ENCODE assay signal across 14 cellular contexts in genomic region chr17:57873261-57874057, GRCh38. TPM values are rescaled to one million over a fixed set of nuclear protein-coding genes. Genes with fewer than 3 reads are reported as not detected.
DNase-seq lines count a peak whose midpoint lies in the region; ATAC-seq, FAIRE-seq and TF ChIP-seq lines count a peak whose summit lies in the region.
"Had no signal": no experiment of that assay in that cellular context is flagged by ENCODE, and none has a peak within 500 bp of the region (broad histone marks: within the 10 kb centered on the region; RNA-seq: fewer than 3 reads in every experiment).

No MANE protein-coding gene starts in this region.

- H2AFZ ChIP-seq in ACC112 (ENCODE audit: low read length, unreplicated experiment) (no peak overlapping the region), Loucy (ENCODE audit: low read length) (no peak overlapping the region), endothelial cell of umbilical vein (ENCODE audit: low read depth, low read length) (no peak overlapping the region), neural progenitor cell (replicated peaks) (no peak overlapping the region)

- no peaks in the 10 kb centered on the region for H3K79me2 ChIP-seq in ACC112 (ENCODE audit: control insufficient read depth, insufficient read depth, low read length, unreplicated experiment)
- H3K79me2 ChIP-seq in Loucy (ENCODE audit: insufficient read depth, low read length) = no peaks in the 10 kb centered on the region
- H3K79me2 ChIP-seq in endothelial cell of umbilical vein (ENCODE audit: control insufficient read depth, insufficient read depth, low read length) = no peaks in the 10 kb centered on the region
- no peaks in the 10 kb centered on the region for H3K79me2 ChIP-seq in neural progenitor cell (ENCODE audit: low read depth)

- H3K27ac ChIP-seq in ACC112 (ENCODE audit: low read depth, low read length) (peak overlapping the region; percentile 90), endothelial cell of umbilical vein (ENCODE audit: insufficient read depth, low read depth, low read length) (peak overlapping the region; percentile 82), neural progenitor cell (no peak overlapping the region)

- H3K4me3 ChIP-seq in ACC112 (ENCODE audit: low read depth, low read length) (0 out of 2 replicates have a peak overlapping the region, but pooled peaks have one; percentile 55), Loucy (ENCODE audit: low read length, poor library complexity, severe bottlenecking) (peak overlapping the region; percentile 7), endothelial cell of umbilical vein (replicated peaks in 1 of 3; ENCODE audit: insufficient read depth in 1 of 3, low read depth in 1 of 3, low read length in 3 of 3) (no peak overlapping the region), neural progenitor cell (no peak overlapping the region)
- H3K4me3 ChIP-seq: MG63, thyroid gland had no signal

- H3K36me3 ChIP-seq in ACC112 (ENCODE audit: insufficient read depth, low read length) (peaks cover 3% of the 10 kb centered on the region; the same call in 1 of the 2 replicates), Loucy (ENCODE audit: insufficient read depth, low read length) (no peaks in the 10 kb centered on the region), endothelial cell of umbilical vein (ENCODE audit: control insufficient read depth in 2 of 2, extremely low read depth in 1 of 2, insufficient read depth in 2 of 2, low read length in 2 of 2) (peaks cover 0 to 2% of the 10 kb centered on the region in 2 experiments), neural progenitor cell (no peaks in the 10 kb centered on the region)

- peaks cover 35% of the 10 kb centered on the region for H3K36me3 Mint-ChIP-seq in neural progenitor cell
- H3K36me3 Mint-ChIP-seq in activated CD8-positive, alpha-beta memory T cell treated with anti-CD3 and anti-CD28 coated beads, Interleukin-2, amount 10 ng/mL, durations not matched to agents 7 days and 5 days = no peaks in the 10 kb centered on the region
- H3K36me3 Mint-ChIP-seq: naive thymus-derived CD8-positive, alpha-beta T cell had no signal

- POLR2A ChIA-PET in endothelial cell of umbilical vein (lab: Charles Lee) = interaction anchor here (1.4 kb wide), 1 partner anchor 134 kb away, joined by 4 read pairs; the partner anchor contains the start of gene SRSF1

- no peaks in the 10 kb centered on the region for H4K20me1 ChIP-seq in Loucy (ENCODE audit: insufficient read depth, low read length, poor library complexity, severe bottlenecking)
- H4K20me1 ChIP-seq in endothelial cell of umbilical vein (replicated peaks; ENCODE audit: control insufficient read depth, extremely low read depth, insufficient read depth, low read length) = no peaks in the 10 kb centered on the region
- H4K20me1 ChIP-seq in neural progenitor cell (ENCODE audit: low read depth) = no peaks in the 10 kb centered on the region

- H3K4me2 ChIP-seq in Loucy (ENCODE audit: low read depth, low read length, poor library complexity, severe bottlenecking) (peak overlapping the region; percentile 52), endothelial cell of umbilical vein (ENCODE audit: insufficient read depth, low read length) (peak overlapping the region; percentile 8), neural progenitor cell (no peak overlapping the region)

- no peaks in the 10 kb centered on the region for H3K9me1 ChIP-seq in endothelial cell of umbilical vein (replicated peaks; ENCODE audit: control insufficient read depth, extremely low read depth, insufficient read depth, low read length)

- peak; percentile 42 for DNase-seq in endothelial cell of umbilical vein (ENCODE audit: low read depth, low spot score)
- no peak for DNase-seq in neural progenitor cell (ENCODE audit: low spot score)
- no peak for DNase-seq in activated CD8-positive, alpha-beta memory T cell treated with anti-CD3 and anti-CD28 coated beads, Interleukin-2, amount 10 ng/mL, durations not matched to agents 7 days and 5 days
- DNase-seq: MG63; stimulated activated CD4-positive, alpha-beta T cell treated with anti-CD3 and anti-CD28 coated beads, Interleukin-4, amount 100 ng/mL, for 24 hours; thyroid gland had no signal

- H3K9ac ChIP-seq in Loucy (ENCODE audit: low read depth, low read length, poor library complexity, severe bottlenecking) = peak overlapping the region; percentile 34
- peak overlapping the region; percentile 47 for H3K9ac ChIP-seq in endothelial cell of umbilical vein (replicated peaks; ENCODE audit: extremely low read depth, insufficient read depth, low read length)
- H3K9ac ChIP-seq in neural progenitor cell = no peak overlapping the region

- H3K9me3 ChIP-seq in Loucy (ENCODE audit: insufficient read depth, low read depth, low read length) = no peaks in the 10 kb centered on the region
- no peaks in the 10 kb centered on the region for H3K9me3 ChIP-seq in endothelial cell of umbilical vein (replicated peaks; ENCODE audit: control insufficient read depth, insufficient read depth, low read length)
- H3K9me3 ChIP-seq in neural progenitor cell (ENCODE audit: low read depth) = no peaks in the 10 kb centered on the region
- H3K9me3 ChIP-seq: thyroid gland had no signal

- peaks cover 60% of the 10 kb centered on the region for H3K4me1 ChIP-seq in ACC112 (ENCODE audit: control insufficient read depth, insufficient read depth, low read length, unreplicated experiment)
- peaks cover 76% of the 10 kb centered on the region for H3K4me1 ChIP-seq in Loucy (ENCODE audit: insufficient read depth, low read length, poor library complexity, severe bottlenecking)
- H3K4me1 ChIP-seq in endothelial cell of umbilical vein (ENCODE audit: control insufficient read depth, extremely low read depth, insufficient read depth, low read length) = peaks cover 58% of the 10 kb centered on the region
- peaks cover 33% of the 10 kb centered on the region for H3K4me1 ChIP-seq in neural progenitor cell

- CTCF ChIA-PET in endothelial cell of umbilical vein (lab: Charles Lee) = interaction anchor here (0.7 to 11.3 kb wide), 9 partner anchors 15 to 127 kb away, joined by 3 to 202 read pairs (median 42); partner anchors contain the start of gene CUEDC1
- CTCF ChIA-PET in activated CD8-positive, alpha-beta memory T cell treated with anti-CD3 and anti-CD28 coated beads, Interleukin-2, amount 10 ng/mL, durations not matched to agents 7 days and 5 days (lab: Charles Lee) = interaction anchor here (1.0 to 1.8 kb wide), 3 partner anchors 14 to 241 kb away, joined by 4 to 7 read pairs (median 5); no protein-coding TSS in a partner anchor

- no TSS peak for BruUV-seq in endothelial cell of umbilical vein (replicated peaks; lab: Mats Ljungman, UMichigan)

- H3K9me3 Mint-ChIP-seq in neural progenitor cell = no peaks in the 10 kb centered on the region
- no peaks in the 10 kb centered on the region for H3K9me3 Mint-ChIP-seq in activated CD8-positive, alpha-beta memory T cell treated with anti-CD3 and anti-CD28 coated beads, Interleukin-2, amount 10 ng/mL, durations not matched to agents 7 days and 5 days (ENCODE audit: low read depth)
- H3K9me3 Mint-ChIP-seq: naive thymus-derived CD8-positive, alpha-beta T cell; T-helper 2 cell treated with Interferon-gamma antibody and Interleukin-4, amounts not matched to agents 5 μg/mL and 100 μg/mL, for 36 hours had no signal

- intact Hi-C loops in endothelial cell of umbilical vein (cut with micrococcal nuclease) = no loop called here

- TF ChIP-seq POLR2A in endothelial cell of umbilical vein (IDR thresholded peaks at IDR 0.05; ENCODE audit: low read depth, low read length) = no peak

- peak overlapping the region; percentile 46 for H3K27ac Mint-ChIP-seq in neural progenitor cell
- H3K27ac Mint-ChIP-seq in activated CD8-positive, alpha-beta memory T cell treated with anti-CD3 and anti-CD28 coated beads, Interleukin-2, amount 10 ng/mL, durations not matched to agents 7 days and 5 days = no peak overlapping the region
- H3K27ac Mint-ChIP-seq: T-helper 2 cell treated with Interferon-gamma antibody and Interleukin-4, amounts not matched to agents 5 μg/mL and 100 μg/mL, for 36 hours had no signal

- peaks cover 14% of the 10 kb centered on the region for H3K27me3 Mint-ChIP-seq in neural progenitor cell (ENCODE audit: insufficient read depth, low read depth)
- H3K27me3 Mint-ChIP-seq in activated CD8-positive, alpha-beta memory T cell treated with anti-CD3 and anti-CD28 coated beads, Interleukin-2, amount 10 ng/mL, durations not matched to agents 7 days and 5 days = peaks cover 44% of the 10 kb centered on the region

- ATAC-seq in HG02571 (IDR thresholded peaks at IDR 0.05; ENCODE audit: unreplicated experiment) = no peak
- no peak for ATAC-seq in activated CD8-positive, alpha-beta memory T cell treated with anti-CD3 and anti-CD28 coated beads, Interleukin-2, amount 10 ng/mL, durations not matched to agents 7 days and 5 days
- no peak for ATAC-seq in GM21528 (IDR thresholded peaks at IDR 0.05; ENCODE audit: low FRiP score, unreplicated experiment)
- ATAC-seq in GM18870 (IDR thresholded peaks at IDR 0.05; ENCODE audit: unreplicated experiment) = no peak

- H3F3A ChIP-seq in Loucy (ENCODE audit: low read depth) (0 out of 2 replicates have a peak, but pooled peaks cover 4% of the 10 kb centered on the region), neural progenitor cell (ENCODE audit: low read depth) (peaks cover 37% of the 10 kb centered on the region)

- peak; percentile 96 for FAIRE-seq in endothelial cell of umbilical vein (lab: Jason Lieb, UNC)
- FAIRE-seq: bronchial epithelial cell had no signal

- peak overlapping the region; percentile 73 for H3K4me3 Mint-ChIP-seq in neural progenitor cell
- no peak overlapping the region for H3K4me3 Mint-ChIP-seq in activated CD8-positive, alpha-beta memory T cell treated with anti-CD3 and anti-CD28 coated beads, Interleukin-2, amount 10 ng/mL, durations not matched to agents 7 days and 5 days
- H3K4me3 Mint-ChIP-seq: T-helper 2 cell treated with Interferon-gamma antibody and Interleukin-4, amounts not matched to agents 5 μg/mL and 100 μg/mL, for 36 hours had no signal

- H3K9me2 ChIP-seq in Loucy (replicated peaks; ENCODE audit: low read depth, low read length) = no peaks in the 10 kb centered on the region

- dilution Hi-C loops in endothelial cell of umbilical vein (cut with MboI; ENCODE audit: extremely low pct_ligation_motif_present, low sequenced_read_pairs) = loop anchor here (25.0 kb wide), 1 partner anchor 114 kb away; the partner anchor contains the start of gene VEZF1

- TF ChIP-seq CTCF in Loucy (conservative IDR thresholded peaks at IDR 0.05; ENCODE audit: low read length) (no peak), endothelial cell of umbilical vein (IDR thresholded peaks at IDR 0.05; ENCODE audit: extremely low read depth in 1 of 2, insufficient read depth in 1 of 2, low read depth in 1 of 2, low read length in 2 of 2) (no peak), neural progenitor cell (IDR thresholded peaks at IDR 0.05) (no peak)

- no peaks in the 10 kb centered on the region for H3K27me3 ChIP-seq in ACC112 (ENCODE audit: insufficient read depth, low read length)
- no peaks in the 10 kb centered on the region for H3K27me3 ChIP-seq in Loucy (ENCODE audit: insufficient read depth, low read length, poor library complexity, severe bottlenecking)
- no peaks in the 10 kb centered on the region for H3K27me3 ChIP-seq in endothelial cell of umbilical vein (ENCODE audit: control insufficient read depth in 2 of 2, insufficient read depth in 2 of 2, low read length in 2 of 2)
- H3K27me3 ChIP-seq in neural progenitor cell = peaks cover 30% of the 10 kb centered on the region
- H3K27me3 ChIP-seq: MG63, thyroid gland had no signal

- H3K4me1 Mint-ChIP-seq in neural progenitor cell = peaks cover 81% of the 10 kb centered on the region
- H3K4me1 Mint-ChIP-seq in activated CD8-positive, alpha-beta memory T cell treated with anti-CD3 and anti-CD28 coated beads, Interleukin-2, amount 10 ng/mL, durations not matched to agents 7 days and 5 days = peaks cover 5% of the 10 kb centered on the region

RNA-seq across cellular contexts. Expression of gene MRPS23, which starts 23.6 kb away (rescaled TPM):
- total RNA-seq in endothelial cell of umbilical vein (40.7 and 46.2 TPM in 2 replicates), neural progenitor cell (ENCODE audit: low replicate concordance) (16.4 and 33.3 TPM in 2 replicates)
- polyA plus RNA-seq in endothelial cell of umbilical vein = 27.6 and 39.9 TPM in 2 replicates
- 38.9 and 43.4 TPM in 2 replicates for polyA plus RNA-seq in endothelial cell of umbilical vein (2011; cell fraction: cytosol; rRNA removed)
- 15.4 and 19.7 TPM in 2 replicates for polyA plus RNA-seq in endothelial cell of umbilical vein (2011; cell fraction: nucleus; rRNA removed)
- 66.8 and 74.8 TPM in 2 replicates for polyA plus RNA-seq in endothelial cell of umbilical vein (2012)
- 20.5 and 26.0 TPM in 2 replicates for polyA minus RNA-seq in endothelial cell of umbilical vein
- polyA minus RNA-seq in endothelial cell of umbilical vein (2011; cell fraction: cytosol; rRNA and poly(A)+ RNA removed) = 16.5 TPM
- polyA minus RNA-seq in endothelial cell of umbilical vein (2011; cell fraction: nucleus; rRNA and poly(A)+ RNA removed) = 3.9 and 4.2 TPM in 2 replicates
- total RNA-seq in activated CD8-positive, alpha-beta memory T cell treated with anti-CD3 and anti-CD28 coated beads, Interleukin-2, amount 10 ng/mL, durations not matched to agents 7 days and 5 days = 10 to 100 TPM; 39.4 to 49.4 TPM

Comparison
In these comparisons a context has a peak if more than half of its experiments do, and no peak if none do; other contexts are left out.
1. H3K4me3 ChIP-seq: peak in ACC112 (single experiment) and Loucy (single experiment); none in endothelial cell of umbilical vein (0 of 3) and neural progenitor cell (single experiment).